8 cellular contexts compared by ENCODE assay signal in genomic region chr6:32254761-32255211, GRCh38. TPM values are rescaled to one million over a fixed set of nuclear protein-coding genes. Genes with fewer than 3 reads are reported as not detected.
DNase-seq lines count a peak whose midpoint lies in the region; ATAC-seq, FAIRE-seq and TF ChIP-seq lines count a peak whose summit lies in the region.

No MANE protein-coding gene starts in this region.

- ATAC-seq in HCT116 (peak; percentile 58), K562 (peak; percentile 57)

- peak overlapping the region; percentile 33 to 58 for H3K4me3 ChIP-seq in HCT116 (replicated peaks in 1 of 2; ENCODE audit: low read depth in 1 of 2, low read length in 2 of 2)
- peak overlapping the region; percentile 36 for H3K4me3 ChIP-seq in K562
- peak overlapping the region; percentile 64 for H3K4me3 ChIP-seq in iPS-18a (ENCODE audit: low read length)
- peak overlapping the region; percentile 58 to 71 (median 59) for H3K4me3 ChIP-seq in skeletal muscle tissue (ENCODE audit: low read length in 3 of 3)

- H3K9me3 ChIP-seq in HCT116 (ENCODE audit: control insufficient read depth in 1 of 2, insufficient read depth in 1 of 2, low read depth in 1 of 2, low read length in 2 of 2) (no peaks in the 10 kb centered on the region), K562 (replicated peaks; ENCODE audit: control insufficient read depth, insufficient read depth, low read depth, low read length) (0 out of 2 replicates have a peak, but pooled peaks cover 2% of the 10 kb centered on the region), iPS-18a (ENCODE audit: control insufficient read depth, low read depth, low read length) (peaks cover 5% of the 10 kb centered on the region), skeletal muscle tissue (ENCODE audit: control insufficient read depth in 3 of 3, low read length in 3 of 3) (no peaks in the 10 kb centered on the region)

- H3K27ac ChIP-seq in HCT116 (ENCODE audit: low read depth, low read length) (no peak overlapping the region), K562 (ENCODE audit: extremely low read depth, low read depth, low read length) (no peak overlapping the region), iPS-18a (ENCODE audit: low read length) (no peak overlapping the region), skeletal muscle tissue (ENCODE audit: low read depth, low read length) (peak overlapping the region; percentile 77)

- in situ Hi-C loops in K562 (cut with MboI) (no loop called here), KBM-7 (cut with MboI; ENCODE audit: low pct_unique_long_range_greater_than_20kb, low sequenced_read_pairs) (no loop called here)

- H3K9me1 ChIP-seq in K562 (ENCODE audit: control insufficient read depth, insufficient read depth, low read length) = no peaks in the 10 kb centered on the region

- DNase-seq in HCT116 (ENCODE audit: low read depth, low spot score) = no peak
- DNase-seq in K562 (ENCODE audit: extremely low read depth in 1 of 4, low spot score in 3 of 4) = peak in 1 of 4 experiments; percentile 20
- no peak for DNase-seq in KBM-7
- DNase-seq in NCI-H69 (lab: John Stamatoyannopoulos, UW) = no peak
- no peak for DNase-seq in T1000 (lab: John Stamatoyannopoulos, UW)
- DNase-seq in epidermal melanocyte (ENCODE audit: insufficient read length, low spot score) = no peak

- BruUV-seq in HCT116 (replicated peaks; lab: Mats Ljungman, UMichigan) = no TSS peak
- BruUV-seq in K562 (replicated peaks; lab: Mats Ljungman, UMichigan) = no TSS peak

- H3K79me2 ChIP-seq in HCT116 (ENCODE audit: insufficient read depth, low read length) = no peaks in the 10 kb centered on the region
- H3K79me2 ChIP-seq in K562 (ENCODE audit: control insufficient read depth, insufficient read depth, low read length) = no peaks in the 10 kb centered on the region

- RAD21 ChIA-PET in HCT116 (lab: Charles Lee; ENCODE audit: low non-redundant PET in 1 of 2, low total read pairs in 2 of 2, uncharacterized antibody in 2 of 2, unreplicated experiment in 2 of 2) = interaction anchor here in 1 of 2 experiments (0.6 kb wide), 1 partner anchor 10 kb away, joined by 4 read pairs; no protein-coding TSS in a partner anchor

- peak overlapping the region; percentile 85 for H3K4me2 ChIP-seq in HCT116 (ENCODE audit: low read length)
- H3K4me2 ChIP-seq in K562 (ENCODE audit: insufficient read depth, low read length) = peak overlapping the region; percentile 97

- H3K27me3 ChIP-seq in HCT116 (ENCODE audit: insufficient read depth, low read length) (no peaks in the 10 kb centered on the region), K562 (ENCODE audit: control insufficient read depth in 2 of 2, insufficient read depth in 2 of 2, low read length in 2 of 2) (no peaks in the 10 kb centered on the region; a peak in 2 of 5 replicates), iPS-18a (ENCODE audit: control insufficient read depth, insufficient read depth, low read length) (no peaks in the 10 kb centered on the region), skeletal muscle tissue (ENCODE audit: control insufficient read depth in 3 of 3, insufficient read depth in 3 of 3, low read length in 3 of 3) (peaks cover 0 to 3% (median 0%) of the 10 kb centered on the region in 3 donors)

- H2AFZ ChIP-seq in HCT116 (ENCODE audit: low read depth, low read length, poor library complexity, severe bottlenecking) (no peak overlapping the region), K562 (ENCODE audit: low read depth, low read length) (peak overlapping the region; percentile 100)

- 26% methylated on average over 10 of the region's 12 CpGs for WGBS in K562 (ENCODE audit: insufficient coverage, low coverage, missing lambda C conversion rate)

- H3K4me1 ChIP-seq in HCT116 (ENCODE audit: control insufficient read depth in 1 of 2, insufficient read depth in 2 of 2, low read length in 2 of 2) = peaks cover 8 to 29% of the 10 kb centered on the region in 2 experiments; a peak in 3 of 4 replicates
- peaks cover 6 to 10% of the 10 kb centered on the region in 2 experiments; a peak in 4 of 5 replicates for H3K4me1 ChIP-seq in K562 (replicated peaks in 1 of 2; ENCODE audit: control insufficient read depth in 2 of 2, insufficient read depth in 2 of 2, low read length in 2 of 2)
- peaks cover 14% of the 10 kb centered on the region for H3K4me1 ChIP-seq in iPS-18a (ENCODE audit: control insufficient read depth, low read depth, low read length)
- H3K4me1 ChIP-seq in skeletal muscle tissue (ENCODE audit: control insufficient read depth in 3 of 3, insufficient read depth in 3 of 3, low read length in 3 of 3) = peaks cover 4 to 6% (median 5%) of the 10 kb centered on the region in 3 donors

- no peak for TF ChIP-seq RAD21 in HCT116 (IDR thresholded peaks at IDR 0.05; ENCODE audit: low read depth)
- TF ChIP-seq RAD21 in K562 (CRISPR knock-in tag; conservative IDR thresholded peaks at IDR 0.05 in 1 of 2, IDR thresholded peaks at IDR 0.05 in 1 of 2) = no peak

- intact Hi-C loops in HCT116 (cut with micrococcal nuclease) = no loop called here
- intact Hi-C loops in K562 (cut with micrococcal nuclease) = no loop called here

- H3K9ac ChIP-seq in HCT116 (ENCODE audit: low read length) (peak overlapping the region; percentile 54), K562 (ENCODE audit: insufficient read depth in 1 of 2, low read depth in 2 of 2, low read length in 2 of 2) (peak overlapping the region; percentile 70 to 81; a peak in 2 of 4 replicates), iPS-18a (ENCODE audit: low read length) (peak overlapping the region; percentile 82), skeletal muscle tissue (ENCODE audit: low read depth in 1 of 3, low read length in 3 of 3) (peak overlapping the region in 1 of 3 donors; percentile 4)

- no peaks in the 10 kb centered on the region for H3K36me3 ChIP-seq in HCT116 (ENCODE audit: control insufficient read depth in 1 of 2, insufficient read depth in 2 of 2, low read length in 2 of 2)
- H3K36me3 ChIP-seq in K562 (ENCODE audit: control insufficient read depth, insufficient read depth, low read length) = no peaks in the 10 kb centered on the region
- no peaks in the 10 kb centered on the region for H3K36me3 ChIP-seq in iPS-18a (ENCODE audit: control insufficient read depth, low read depth, low read length)
- no peaks in the 10 kb centered on the region for H3K36me3 ChIP-seq in skeletal muscle tissue (ENCODE audit: control insufficient read depth in 3 of 3, insufficient read depth in 3 of 3, low read length in 3 of 3)

- TF ChIP-seq EP300 in K562 (IDR thresholded peaks at IDR 0.05; ENCODE audit: low read length) = no peak

- no peaks in the 10 kb centered on the region for H3K9me2 ChIP-seq in HCT116 (ENCODE audit: insufficient read depth)

- H4K20me1 ChIP-seq in HCT116 (ENCODE audit: insufficient read depth) (no peaks in the 10 kb centered on the region), K562 (replicated peaks; ENCODE audit: control insufficient read depth, insufficient read depth, low read length) (no peaks in the 10 kb centered on the region)

- CTCF ChIA-PET in HCT116 (lab: Charles Lee) = interaction anchor here (0.6 to 3.6 kb wide), 9 partner anchors 9 to 531 kb away, joined by 3 to 15 read pairs (median 5); no protein-coding TSS in a partner anchor
- CTCF ChIA-PET in K562 (lab: Yijun Ruan, JAX; ENCODE audit: low intra/inter-chr PET ratio) = interaction anchor here (0.6 to 1.0 kb wide), 3 partner anchors 13 to 531 kb away, joined by 3 read pairs; no protein-coding TSS in a partner anchor

- no peak for TF ChIP-seq CTCF in HCT116 (IDR thresholded peaks at IDR 0.05 in 2 of 3, conservative IDR thresholded peaks at IDR 0.05 in 1 of 3; ENCODE audit: borderline replicate concordance in 1 of 3, insufficient read depth in 1 of 3, low read depth in 2 of 3, low read length in 2 of 3)
- no peak for TF ChIP-seq CTCF in K562 (IDR thresholded peaks at IDR 0.05 in 2 of 3, conservative IDR thresholded peaks at IDR 0.05 in 1 of 3; ENCODE audit: insufficient read depth in 2 of 3, low read depth in 1 of 3, low read length in 3 of 3)

- TF ChIP-seq POLR2A in HCT116 (IDR thresholded peaks at IDR 0.05; ENCODE audit: borderline replicate concordance, extremely low read depth, insufficient read depth, insufficient read length) (no peak), K562 (conservative IDR thresholded peaks at IDR 0.05) (no peak)

- no peak for FAIRE-seq in K562 (lab: Jason Lieb, UNC)

- POLR2A ChIA-PET in HCT116 (lab: Charles Lee) = interaction anchor here (1.0 kb wide), 1 partner anchor 544 kb away, joined by 3 read pairs; no protein-coding TSS in a partner anchor
- POLR2A ChIA-PET in K562 (lab: Yijun Ruan, JAX) = interaction anchor here (1.0 to 1.6 kb wide), 4 partner anchors 9 to 28 kb away, joined by 3 to 6 read pairs (median 4); no protein-coding TSS in a partner anchor

TF ChIP-seq in HCT116, 20 proteins besides CTCF, POLR2A, EP300 and RAD21 (continues in another document):
- TF ChIP-seq TCF7L2 (IDR thresholded peaks at IDR 0.05; ENCODE audit: borderline replicate concordance, extremely low read depth, insufficient read depth, insufficient read length) (no peak), ELF1 (IDR thresholded peaks at IDR 0.05; ENCODE audit: borderline replicate concordance, low read depth) (no peak)

TF ChIP-seq in K562, 482 proteins besides CTCF, POLR2A, EP300 and RAD21 (continues in another document):
- TF ChIP-seq U2AF1 (optimal IDR thresholded peaks at IDR 0.05; ENCODE audit: low read depth, low read length) = no peak
- no peak for TF ChIP-seq ILK (tag; IDR thresholded peaks at IDR 0.05; ENCODE audit: borderline replicate concordance, low read depth)

RNA-seq across cellular contexts. Expression of gene NOTCH4, which starts 30.9 kb away (rescaled TPM):
- total RNA-seq in HCT116 (2021; ENCODE audit: unreplicated experiment) = 0.81 TPM
- polyA plus RNA-seq in HCT116 (2012) = 0.32 and 0.51 TPM in 2 replicates
- 3.1 and 5.8 TPM in 2 replicates for total RNA-seq in K562 (2011; cell fraction: chromatin; rRNA removed; ENCODE audit: low replicate concordance)
- total RNA-seq in K562 (2011; cell fraction: nucleolus; rRNA removed) = 4.2 TPM in 2 replicates
- 4.0 and 6.0 TPM in 2 replicates for total RNA-seq in K562 (2011; cell fraction: nucleoplasm; rRNA removed)
- total RNA-seq in K562 (2014; rRNA removed) = 2.7 and 3.5 TPM in 2 replicates
- total RNA-seq in K562 (2014; rRNA removed; fragmentation: Illumina TruSeq; extraction: Trizol) = 0.95 and 1.4 TPM in 2 replicates
- total RNA-seq in K562 (2015; rRNA removed; fragmentation: Illumina TruSeq; extraction: Trizol) = 1.7 and 1.9 TPM in 2 replicates
- total RNA-seq in K562 (2021) = 2.7 and 3.4 TPM in 2 replicates
- 1.1 and 2.0 TPM in 2 replicates for polyA plus RNA-seq in K562 (2011; rRNA removed)
- 1.5 and 1.6 TPM in 2 replicates for polyA plus RNA-seq in K562 (2011; cell fraction: cytosol; rRNA removed)
- polyA plus RNA-seq in K562 (2011; cell fraction: nucleus; rRNA removed) = 1.7 and 3.0 TPM in 2 replicates
- 1.4 and 2.2 TPM in 2 replicates for polyA plus RNA-seq in K562 (2012)
- 1.3 and 1.4 TPM in 2 replicates for polyA plus RNA-seq in K562 (2014; fragmentation: Illumina TruSeq; extraction: Trizol)
- polyA plus RNA-seq in K562 (2014; fragmentation: Nextera tagmentation; extraction: Ambion mirVana) = under 1 TPM; 0.24 to 0.50 TPM
- polyA plus RNA-seq in K562 (2014; rRNA removed) = 2.6 and 4.3 TPM in 2 replicates
- polyA minus RNA-seq in K562 (2011; rRNA and poly(A)+ RNA removed) = 1.2 and 1.6 TPM in 2 replicates
- polyA minus RNA-seq in K562 (2011; cell fraction: cytosol; rRNA and poly(A)+ RNA removed) = not detected in 2 replicates
- 2.7 and 3.2 TPM in 2 replicates for polyA minus RNA-seq in K562 (2011; cell fraction: nucleus; rRNA and poly(A)+ RNA removed)
- total RNA-seq in skeletal muscle tissue = 9.9 TPM
